16 cellular contexts compared by ENCODE assay signal in genomic region chr6:170008386-170008785, GRCh38.
"Had no signal": no experiment of that assay in that cellular context is flagged by ENCODE, and none has a peak within 500 bp of the region (broad histone marks: within the 10 kb centered on the region; RNA-seq: fewer than 3 reads in every experiment).

No MANE protein-coding gene starts in this region.

- DNase-seq: dermis blood vessel endothelial cell; erythroblast; hippocampal formation; lower lobe of right lung; naive thymus-derived CD4-positive, alpha-beta T cell; occipital lobe; psoas muscle; right lobe of liver; spleen; stimulated activated CD4-positive, alpha-beta T cell treated with anti-CD3 and anti-CD28 coated beads, Interleukin-1b, Interleukin-23, amount 100 ng/mL, for 48 hours; stimulated activated naive CD4-positive, alpha-beta T cell; substantia nigra had no signal

- ATAC-seq: activated CD4-positive, CD25-positive, alpha-beta regulatory T cell treated with anti-CD3 and anti-CD28 coated beads, Interleukin-2, amount 50 U/mL, for 24 hours; lower lobe of right lung; naive thymus-derived CD4-positive, alpha-beta T cell; psoas muscle had no signal

- H3K27ac ChIP-seq: breast epithelium, lower lobe of right lung, psoas muscle, right lobe of liver, spleen had no signal

- H3K4me3 ChIP-seq: breast epithelium, lower lobe of right lung, psoas muscle, right lobe of liver, spleen had no signal

- H3K27ac Mint-ChIP-seq: T-helper 1 cell treated with Interleukin-12 subunit alpha and Interleukin-12 subunit beta and Interleukin-4 antibody, amounts not matched to agents 30 μg/mL and 1 μg/mL, for 36 hours; type B pancreatic cell had no signal

- H3K27me3 ChIP-seq: breast epithelium, right lobe of liver had no signal

- H3K9me3 ChIP-seq: right lobe of liver had no signal

- H3K4me3 Mint-ChIP-seq: naive thymus-derived CD4-positive, alpha-beta T cell; T-helper 1 cell treated with Interleukin-12 subunit alpha and Interleukin-12 subunit beta and Interleukin-4 antibody, amounts not matched to agents 30 μg/mL and 1 μg/mL, for 36 hours; type B pancreatic cell had no signal

- H3K4me1 ChIP-seq: right lobe of liver had no signal

- H3K36me3 ChIP-seq: breast epithelium, lower lobe of right lung, right lobe of liver, spleen had no signal

- H3K36me3 Mint-ChIP-seq: type B pancreatic cell had no signal
